10 cellular contexts compared by ENCODE assay signal in the genomic region with DNA sequence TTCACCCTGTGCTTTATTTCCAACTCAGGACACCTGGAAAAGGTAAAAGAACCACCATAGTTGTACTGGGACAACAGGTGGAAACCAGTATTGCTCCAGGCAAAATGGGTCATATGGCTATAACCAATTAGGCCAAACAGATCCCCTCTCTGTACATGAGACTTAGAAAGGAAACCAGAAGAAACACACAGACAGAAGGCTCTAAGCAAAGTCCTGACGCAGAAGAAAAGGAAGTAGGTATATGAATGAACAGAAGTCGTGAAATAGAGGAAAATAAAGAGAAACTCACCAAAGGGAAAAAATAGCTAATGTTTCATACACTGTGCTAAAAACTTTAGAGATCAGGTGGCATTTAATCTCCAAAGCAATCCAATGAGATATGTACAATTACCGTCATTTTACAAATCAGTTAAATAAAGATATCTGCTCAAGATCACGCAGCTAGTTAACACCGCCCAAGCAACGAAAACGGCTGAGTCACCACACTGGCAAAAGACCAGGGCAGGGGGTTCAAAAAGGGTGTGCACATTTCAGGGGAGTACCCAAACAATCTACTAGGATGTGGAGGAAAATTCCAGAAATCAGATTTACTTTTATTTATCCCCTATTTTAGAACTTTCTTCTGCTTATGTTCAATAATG.
DNase-seq lines count a peak whose midpoint lies in the region; ATAC-seq and TF ChIP-seq lines count a peak whose summit lies in the region.
"Had no signal": no experiment of that assay in that cellular context is flagged by ENCODE, and none has a peak within 500 bp of the region (broad histone marks: within the 10 kb centered on the region; RNA-seq: fewer than 3 reads in every experiment).

No MANE protein-coding gene starts in this region.

- TF ChIP-seq CTCF in OCI-LY1 (IDR thresholded peaks at IDR 0.05; ENCODE audit: low read length): no peak

- H3K79me2 ChIP-seq in OCI-LY1 (ENCODE audit: insufficient read depth, low read length): no peaks in the 10 kb centered on the region

- H3K4me3 Mint-ChIP-seq in activated naive CD4-positive, alpha-beta T cell treated with anti-CD3 and anti-CD28 coated beads for 36 hours: no peak overlapping the region
- H3K4me3 Mint-ChIP-seq in stimulated activated naive CD8-positive, alpha-beta T cell treated with anti-CD3 and anti-CD28 coated beads, Interleukin-15, Interleukin-2, amounts not matched to agents 100 ng/mL and 50 ng/mL, for 24 hours: peak overlapping the region; percentile 31

- H3K4me2 ChIP-seq in OCI-LY1 (ENCODE audit: low read length): peak overlapping the region; percentile 17; the same call in 1 of the 2 replicates

- intact Hi-C loops in activated naive CD4-positive, alpha-beta T cell treated with anti-CD3 and anti-CD28 coated beads for 36 hours (cut with micrococcal nuclease): loop anchor here (1.0 kb wide), 1 partner anchor 494 kb away; a partner anchor contains a TSS

- H3K4me1 ChIP-seq in OCI-LY1 (ENCODE audit: insufficient read depth, low read length, severe bottlenecking): peaks cover 16% of the 10 kb centered on the region
- H3K4me1 ChIP-seq: parathyroid adenoma had no signal

- H3K9me3 Mint-ChIP-seq in activated naive CD4-positive, alpha-beta T cell treated with anti-CD3 and anti-CD28 coated beads for 36 hours: peaks cover 5% of the 10 kb centered on the region
- peaks cover 12% of the 10 kb centered on the region for H3K9me3 Mint-ChIP-seq in stimulated activated naive CD8-positive, alpha-beta T cell treated with anti-CD3 and anti-CD28 coated beads, Interleukin-15, Interleukin-2, amounts not matched to agents 100 ng/mL and 50 ng/mL, for 24 hours

- no peak overlapping the region for H3K27ac ChIP-seq in OCI-LY1 (ENCODE audit: low read depth, low read length, poor library complexity, severe bottlenecking)
- H3K27ac ChIP-seq: BLaER1 treated with 17β-estradiol and CSF1 and Interleukin-3, amounts not matched to agents 10 nM and 100 nM; parathyroid adenoma had no signal

- DNase-seq in activated naive CD4-positive, alpha-beta T cell treated with anti-CD3 and anti-CD28 coated beads for 36 hours: peak; percentile 37
- no peak for DNase-seq in activated naive CD4-positive, alpha-beta T cell treated with Interleukin-2 at 50 U/mL for 16 hours
- no peak for DNase-seq in NCI-H1436 treated with DMSO at 0.1 percent for 48 hours (lab: John Stamatoyannopoulos, UW)
- no peak for DNase-seq in NK-92 treated with Interleukin-12 subunit alpha and Interleukin-12 subunit beta, amount 100 ng/mL, for 24 hours (lab: John Stamatoyannopoulos, UW)
- DNase-seq in NCI-H2081 (lab: John Stamatoyannopoulos, UW): no peak

- H3K36me3 Mint-ChIP-seq in activated naive CD4-positive, alpha-beta T cell treated with anti-CD3 and anti-CD28 coated beads for 36 hours (ENCODE audit: low read depth): peaks cover 12% of the 10 kb centered on the region
- H3K36me3 Mint-ChIP-seq in stimulated activated naive CD8-positive, alpha-beta T cell treated with anti-CD3 and anti-CD28 coated beads, Interleukin-15, Interleukin-2, amounts not matched to agents 100 ng/mL and 50 ng/mL, for 24 hours (ENCODE audit: low read depth): peaks cover 42% of the 10 kb centered on the region

- no peaks in the 10 kb centered on the region for H3K27me3 Mint-ChIP-seq in activated naive CD4-positive, alpha-beta T cell treated with anti-CD3 and anti-CD28 coated beads for 36 hours (ENCODE audit: low read depth)
- H3K27me3 Mint-ChIP-seq in stimulated activated naive CD8-positive, alpha-beta T cell treated with anti-CD3 and anti-CD28 coated beads, Interleukin-15, Interleukin-2, amounts not matched to agents 100 ng/mL and 50 ng/mL, for 24 hours: no peaks in the 10 kb centered on the region

- H3K4me1 Mint-ChIP-seq in activated naive CD4-positive, alpha-beta T cell treated with anti-CD3 and anti-CD28 coated beads for 36 hours (ENCODE audit: low read depth): peaks cover 53% of the 10 kb centered on the region
- H3K4me1 Mint-ChIP-seq in stimulated activated naive CD8-positive, alpha-beta T cell treated with anti-CD3 and anti-CD28 coated beads, Interleukin-15, Interleukin-2, amounts not matched to agents 100 ng/mL and 50 ng/mL, for 24 hours (ENCODE audit: low read depth): peaks cover 73% of the 10 kb centered on the region

- CTCF ChIA-PET in activated naive CD4-positive, alpha-beta T cell treated with anti-CD3 and anti-CD28 coated beads for 36 hours (lab: Charles Lee): interaction anchor here (0.6 kb wide), 1 partner anchor 16 kb away, joined by 3 read pairs; no protein-coding TSS in a partner anchor

- H3K27me3 ChIP-seq in OCI-LY1 (ENCODE audit: insufficient read depth, low read length): no peaks in the 10 kb centered on the region
- H3K27me3 ChIP-seq: BLaER1 treated with 17β-estradiol and CSF1 and Interleukin-3, amounts not matched to agents 10 nM and 100 nM had no signal

- H3K27ac Mint-ChIP-seq in activated naive CD4-positive, alpha-beta T cell treated with anti-CD3 and anti-CD28 coated beads for 36 hours: peak overlapping the region; percentile 44
- H3K27ac Mint-ChIP-seq in stimulated activated naive CD8-positive, alpha-beta T cell treated with anti-CD3 and anti-CD28 coated beads, Interleukin-15, Interleukin-2, amounts not matched to agents 100 ng/mL and 50 ng/mL, for 24 hours: peak overlapping the region; percentile 95

- no peak overlapping the region for H2AFZ ChIP-seq in OCI-LY1 (ENCODE audit: low read length)
- H2AFZ ChIP-seq: parathyroid adenoma had no signal

- H3F3A ChIP-seq in OCI-LY1 (ENCODE audit: insufficient read depth, low read length): no peaks in the 10 kb centered on the region

- H4K20me1 ChIP-seq in OCI-LY1 (ENCODE audit: insufficient read depth, low read length): no peaks in the 10 kb centered on the region

- H3K9me3 ChIP-seq in OCI-LY1 (ENCODE audit: low read length): peaks cover 14% of the 10 kb centered on the region

- H3K36me3 ChIP-seq in OCI-LY1 (ENCODE audit: insufficient read depth, low read length): 0 out of 2 replicates have a peak, but pooled peaks cover 9% of the 10 kb centered on the region

- no peak overlapping the region for H3K9ac ChIP-seq in OCI-LY1 (ENCODE audit: low read length)
- H3K9ac ChIP-seq: BLaER1 treated with 17β-estradiol and CSF1 and Interleukin-3, amounts not matched to agents 10 nM and 100 nM; parathyroid adenoma had no signal

- H3K9me2 ChIP-seq in OCI-LY1 (ENCODE audit: low read depth, low read length): no peaks in the 10 kb centered on the region

- H3K4me3 ChIP-seq in OCI-LY1 (ENCODE audit: low read depth, low read length, poor library complexity, severe bottlenecking): no peak overlapping the region
- H3K4me3 ChIP-seq: BLaER1 treated with 17β-estradiol and CSF1 and Interleukin-3, amounts not matched to agents 10 nM and 100 nM had no signal

- peak; percentile 36 for ATAC-seq in HG02884 (IDR thresholded peaks at IDR 0.05; ENCODE audit: unreplicated experiment)
